Comparison of ENCODE assay signal across 28 cellular contexts in the genomic region with DNA sequence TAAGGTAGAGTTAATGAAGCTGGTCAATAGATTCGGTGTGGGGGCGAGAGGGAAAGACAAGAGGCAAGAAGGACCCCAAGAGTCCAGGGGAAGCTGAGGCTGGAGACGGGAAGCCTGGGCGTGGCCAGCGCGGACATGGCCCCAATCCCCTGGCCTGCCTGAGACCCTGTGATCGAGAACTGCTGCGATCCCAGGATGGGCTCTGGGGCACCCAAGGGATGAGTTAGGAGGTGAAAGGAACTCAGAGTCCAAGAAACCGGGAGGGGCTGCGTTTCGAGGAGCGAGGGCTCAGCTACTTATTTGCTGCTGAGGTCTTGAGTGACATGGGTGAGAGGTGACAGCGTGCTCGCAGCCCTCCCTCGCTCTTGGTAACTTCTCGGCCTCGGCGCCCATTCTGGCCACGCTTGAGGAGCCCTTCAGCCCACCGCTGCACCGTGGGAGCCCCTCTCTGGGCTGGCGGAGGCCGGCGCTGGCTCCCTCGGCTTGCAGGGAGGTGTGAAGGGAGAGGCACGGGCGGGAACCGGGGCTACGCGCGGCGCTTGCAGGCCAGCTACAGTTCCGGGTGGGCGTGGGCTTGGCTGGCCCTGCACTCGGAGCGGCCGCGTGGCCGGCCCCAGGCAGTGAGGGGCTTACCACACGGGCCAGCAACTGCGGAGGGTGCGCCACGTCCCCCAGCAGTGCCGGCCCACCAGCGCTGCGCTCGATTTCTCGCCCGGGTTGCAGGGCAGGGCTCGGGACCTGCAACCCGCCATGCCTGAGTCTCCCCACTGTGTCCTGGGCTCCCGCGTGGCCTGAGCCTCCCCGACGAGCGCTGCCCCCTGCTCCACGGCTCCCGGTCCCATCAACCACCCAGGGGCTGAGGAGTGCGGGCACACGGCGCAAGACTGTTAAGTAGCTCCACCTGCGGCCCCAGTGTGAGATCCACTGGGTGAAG. TPM values are rescaled to one million over a fixed set of nuclear protein-coding genes. Genes with fewer than 3 reads are reported as not detected.
DNase-seq lines count a peak whose midpoint lies in the region; ATAC-seq and TF ChIP-seq lines count a peak whose summit lies in the region.
"Had no signal": no experiment of that assay in that cellular context is flagged by ENCODE, and none has a peak within 500 bp of the region (broad histone marks: within the 10 kb centered on the region; RNA-seq: fewer than 3 reads in every experiment).

No MANE protein-coding gene starts in this region.

- no peak overlapping the region for H2AFZ ChIP-seq in neuronal stem cell (ENCODE audit: low read length)

- H3K27me3 Mint-ChIP-seq in T-helper 1 cell treated with Interleukin-12 subunit alpha and Interleukin-12 subunit beta and Interleukin-4 antibody, amounts not matched to agents 30 μg/mL and 1 μg/mL, for 36 hours (ENCODE audit: low read depth): no peaks in the 10 kb centered on the region
- no peaks in the 10 kb centered on the region for H3K27me3 Mint-ChIP-seq in activated naive CD8-positive, alpha-beta T cell
- H3K27me3 Mint-ChIP-seq in activated naive CD8-positive, alpha-beta T cell treated with anti-CD3 and anti-CD28 coated beads, Interleukin-2, amount 50 U/mL, for 24 hours: peaks cover 4% of the 10 kb centered on the region
- H3K27me3 Mint-ChIP-seq: effector memory CD8-positive, alpha-beta T cell had no signal

- H3K18ac ChIP-seq in neuronal stem cell (ENCODE audit: low read length): peak overlapping the region; percentile 37

- no peak overlapping the region for H3K27ac ChIP-seq in neuronal stem cell (replicated peaks; ENCODE audit: low read length)
- no peak overlapping the region for H3K27ac ChIP-seq in WERI-Rb-1
- H3K27ac ChIP-seq in ovary: no peak overlapping the region
- H3K27ac ChIP-seq: 22Rv1, KMS-11 had no signal

- DNase-seq in T-helper 1 cell (no peak), neuronal stem cell (ENCODE audit: low spot score) (no peak), SHP77 (lab: John Stamatoyannopoulos, UW) (no peak), WERI-Rb-1 (no peak), ovary (no peak)
- DNase-seq in activated naive CD8-positive, alpha-beta T cell treated with anti-CD3 and anti-CD28 coated beads, Interleukin-2, amount 50 U/mL, for 24 hours: no peak
- DNase-seq: activated effector memory CD4-positive, alpha-beta T cell treated with Interleukin-2 at 50 U/mL for 16 hours; C1 segment of cervical spinal cord; caudate nucleus; COR-L47; cortex of kidney; DMS53; effector memory CD8-positive, alpha-beta T cell; HCEC 1CT; hippocampal formation; MM.1S; NCI-H1105 treated with DMSO at 0.1 percent for 48 hours; NCI-H1930; NCI-H510A treated with DMSO at 0.1 percent for 48 hours; trophoblast cell had no signal

- H3K4me2 ChIP-seq in neuronal stem cell (ENCODE audit: insufficient read depth, low read length, poor library complexity, severe bottlenecking): no peak overlapping the region
- H3K4me2 ChIP-seq: KMS-11 had no signal

- no peak overlapping the region for H3K9ac ChIP-seq in neuronal stem cell (ENCODE audit: low read depth, low read length, poor library complexity)
- H3K9ac ChIP-seq: KMS-11 had no signal

- H2BK5ac ChIP-seq in neuronal stem cell (ENCODE audit: low read length): no peak overlapping the region

- no peak overlapping the region for H4K91ac ChIP-seq in neuronal stem cell (ENCODE audit: low read depth, low read length, poor library complexity)

- H3K4ac ChIP-seq in neuronal stem cell (ENCODE audit: low read length): no peak overlapping the region

- no CpG with 5 or more reads among the region's 62 CpGs for WGBS in neuronal stem cell (ENCODE audit: extremely low coverage in 2 of 2, insufficient read length in 2 of 2, insufficient replicate concordance in 1 of 2), 2 donors
- 90 to 94% (median 92%) methylated on average over 49 to 62 of the region's 62 CpGs for WGBS in ovary, 3 donors

- H3K79me1 ChIP-seq in neuronal stem cell (ENCODE audit: low read depth, low read length): no peaks in the 10 kb centered on the region

- H3K4me1 ChIP-seq in neuronal stem cell (ENCODE audit: control insufficient read depth in 2 of 2, insufficient read depth in 1 of 2, low read depth in 1 of 2, low read length in 2 of 2) (peaks cover 0 to 3% of the 10 kb centered on the region in 2 donors), ovary (ENCODE audit: insufficient read depth) (no peaks in the 10 kb centered on the region)

- ATAC-seq in activated naive CD8-positive, alpha-beta T cell treated with anti-CD3 and anti-CD28 coated beads, Interleukin-2, amount 50 U/mL, for 24 hours: no peak
- ATAC-seq: effector memory CD8-positive, alpha-beta T cell; natural killer cell treated with Interleukin-12 subunit alpha and Interleukin-12 subunit beta and Interleukin-15 and Interleukin-18, amount 100 ng/mL, for 72 hours had no signal

- H3K4me1 Mint-ChIP-seq in T-helper 1 cell treated with Interleukin-12 subunit alpha and Interleukin-12 subunit beta and Interleukin-4 antibody, amounts not matched to agents 30 μg/mL and 1 μg/mL, for 36 hours (ENCODE audit: low read depth): peaks cover 43% of the 10 kb centered on the region
- H3K4me1 Mint-ChIP-seq in activated naive CD8-positive, alpha-beta T cell (ENCODE audit: low read depth): peaks cover 53% of the 10 kb centered on the region
- peaks cover 47% of the 10 kb centered on the region for H3K4me1 Mint-ChIP-seq in activated naive CD8-positive, alpha-beta T cell treated with anti-CD3 and anti-CD28 coated beads, Interleukin-2, amount 50 U/mL, for 24 hours

- peak overlapping the region; percentile 46 for H3K27ac Mint-ChIP-seq in T-helper 1 cell treated with Interleukin-12 subunit alpha and Interleukin-12 subunit beta and Interleukin-4 antibody, amounts not matched to agents 30 μg/mL and 1 μg/mL, for 36 hours
- H3K27ac Mint-ChIP-seq in activated naive CD8-positive, alpha-beta T cell: peak overlapping the region; percentile 75
- no peak overlapping the region for H3K27ac Mint-ChIP-seq in activated naive CD8-positive, alpha-beta T cell treated with anti-CD3 and anti-CD28 coated beads, Interleukin-2, amount 50 U/mL, for 24 hours

- H3K36me3 ChIP-seq in neuronal stem cell (replicated peaks in 1 of 2; ENCODE audit: control insufficient read depth in 2 of 2, insufficient read depth in 2 of 2, low read length in 2 of 2) (no peaks in the 10 kb centered on the region), WERI-Rb-1 (no peaks in the 10 kb centered on the region), ovary (no peaks in the 10 kb centered on the region)

- H3K27me3 ChIP-seq in neuronal stem cell (ENCODE audit: control insufficient read depth in 3 of 3, insufficient read depth in 3 of 3, low read depth in 1 of 3, low read length in 3 of 3): peaks cover 0 to 4% (median 0%) of the 10 kb centered on the region in 3 experiments
- H3K27me3 ChIP-seq in WERI-Rb-1 (ENCODE audit: insufficient read depth, low read depth, severe bottlenecking): no peaks in the 10 kb centered on the region
- H3K27me3 ChIP-seq in ovary: no peaks in the 10 kb centered on the region

- no peak overlapping the region for H2BK12ac ChIP-seq in neuronal stem cell (ENCODE audit: low read length)

- intact Hi-C loops in ovary (cut with DNase I): no loop called here

- H3K36me3 Mint-ChIP-seq in T-helper 1 cell treated with Interleukin-12 subunit alpha and Interleukin-12 subunit beta and Interleukin-4 antibody, amounts not matched to agents 30 μg/mL and 1 μg/mL, for 36 hours (ENCODE audit: low read depth): no peaks in the 10 kb centered on the region
- peaks cover 2% of the 10 kb centered on the region for H3K36me3 Mint-ChIP-seq in activated naive CD8-positive, alpha-beta T cell
- H3K36me3 Mint-ChIP-seq in activated naive CD8-positive, alpha-beta T cell treated with anti-CD3 and anti-CD28 coated beads, Interleukin-2, amount 50 U/mL, for 24 hours (ENCODE audit: low read depth): peaks cover 3% of the 10 kb centered on the region
- H3K36me3 Mint-ChIP-seq: natural killer cell treated with Interleukin-12 subunit alpha and Interleukin-12 subunit beta and Interleukin-15 and Interleukin-18, amount 100 ng/mL, for 72 hours had no signal

- no peak overlapping the region for H3K23ac ChIP-seq in neuronal stem cell (ENCODE audit: low read depth, low read length, poor library complexity)

- H2BK120ac ChIP-seq in neuronal stem cell (ENCODE audit: low read depth, low read length): no peak overlapping the region

- H4K8ac ChIP-seq in neuronal stem cell (ENCODE audit: low read depth, low read length): no peak overlapping the region

- H2BK15ac ChIP-seq in neuronal stem cell (ENCODE audit: low read length): no peak overlapping the region

- no peak for TF ChIP-seq POLR2A in ovary (IDR thresholded peaks at IDR 0.05)

- H3K9me3 Mint-ChIP-seq in T-helper 1 cell treated with Interleukin-12 subunit alpha and Interleukin-12 subunit beta and Interleukin-4 antibody, amounts not matched to agents 30 μg/mL and 1 μg/mL, for 36 hours: no peaks in the 10 kb centered on the region
- no peaks in the 10 kb centered on the region for H3K9me3 Mint-ChIP-seq in activated naive CD8-positive, alpha-beta T cell (ENCODE audit: low read depth)
- H3K9me3 Mint-ChIP-seq in activated naive CD8-positive, alpha-beta T cell treated with anti-CD3 and anti-CD28 coated beads, Interleukin-2, amount 50 U/mL, for 24 hours: no peaks in the 10 kb centered on the region
- H3K9me3 Mint-ChIP-seq: effector memory CD8-positive, alpha-beta T cell; natural killer cell treated with Interleukin-12 subunit alpha and Interleukin-12 subunit beta and Interleukin-15 and Interleukin-18, amount 100 ng/mL, for 72 hours had no signal

- H3K9me3 ChIP-seq in neuronal stem cell (replicated peaks in 1 of 2; ENCODE audit: control insufficient read depth in 2 of 2, insufficient read depth in 1 of 2, low read depth in 1 of 2, low read length in 2 of 2) (peaks cover 0 to 3% of the 10 kb centered on the region in 2 donors), WERI-Rb-1 (ENCODE audit: severe bottlenecking) (peaks cover 25% of the 10 kb centered on the region), ovary (no peaks in the 10 kb centered on the region)

- no peak for TF ChIP-seq EP300 in ovary (IDR thresholded peaks at IDR 0.05)

- H2AK5ac ChIP-seq in neuronal stem cell (ENCODE audit: low read depth, low read length): no peak overlapping the region

- H3K4me3 ChIP-seq in neuronal stem cell (ENCODE audit: low read length in 2 of 2): no peak overlapping the region
- H3K4me3 ChIP-seq in WERI-Rb-1 (ENCODE audit: low read depth, low read length): no peak overlapping the region
- no peak overlapping the region for H3K4me3 ChIP-seq in ovary

- H3K14ac ChIP-seq in neuronal stem cell (ENCODE audit: low read length): no peak overlapping the region

- H3K4me3 Mint-ChIP-seq in T-helper 1 cell treated with Interleukin-12 subunit alpha and Interleukin-12 subunit beta and Interleukin-4 antibody, amounts not matched to agents 30 μg/mL and 1 μg/mL, for 36 hours: no peak overlapping the region
- H3K4me3 Mint-ChIP-seq in activated naive CD8-positive, alpha-beta T cell: no peak overlapping the region
- no peak overlapping the region for H3K4me3 Mint-ChIP-seq in activated naive CD8-positive, alpha-beta T cell treated with anti-CD3 and anti-CD28 coated beads, Interleukin-2, amount 50 U/mL, for 24 hours
- H3K4me3 Mint-ChIP-seq: effector memory CD8-positive, alpha-beta T cell; natural killer cell treated with Interleukin-12 subunit alpha and Interleukin-12 subunit beta and Interleukin-15 and Interleukin-18, amount 100 ng/mL, for 72 hours had no signal

- no peak for TF ChIP-seq CTCF in WERI-Rb-1 (IDR thresholded peaks at IDR 0.05; ENCODE audit: low read depth, low read length)
- no peak for TF ChIP-seq CTCF in ovary (IDR thresholded peaks at IDR 0.05)

RNA-seq across cellular contexts. Expression of gene IRF4, which starts 58.2 kb away (rescaled TPM):
- 0.42 TPM for polyA plus RNA-seq in neuronal stem cell (2013, experiment 1 of 2)
- 0.48 TPM for polyA plus RNA-seq in neuronal stem cell (2013, experiment 2 of 2)
- 10 to 100 TPM in 1 of 7 donors, 1 to 10 TPM in 4, under 1 TPM in 2; 0.38 to 20.7 (median 1.0) TPM for total RNA-seq in ovary
- 1 to 10 TPM in 1 of 2 donors, under 1 TPM in 1; 0.12 to 1.5 TPM for polyA plus RNA-seq in ovary
- total RNA-seq: lung microvascular endothelial cell, osteocyte, renal cortical epithelial cell had no signal
